In genomic region chr6:13487122-13488014, GRCh38 we compare ENCODE assay signal across 8 cellular contexts. TPM values are rescaled to one million over a fixed set of nuclear protein-coding genes. Genes with fewer than 3 reads are reported as not detected.
DNase-seq lines count a peak whose midpoint lies in the region; ATAC-seq and TF ChIP-seq lines count a peak whose summit lies in the region.

TSS of gene GFOD1 (minus strand) at chr6:13487600. CDS start at chr6:13486890, 710 bp downstream.

- no peaks in the 10 kb centered on the region for H3K36me3 ChIP-seq in DND-41 (ENCODE audit: insufficient read depth, low read length)
- no peaks in the 10 kb centered on the region for H3K36me3 ChIP-seq in KMS-11 (ENCODE audit: insufficient read depth)

- peak within 1 kb of the TSS; percentile 86 to 89 (median 88) for H3K4me3 Mint-ChIP-seq in nephron
- H3K4me3 Mint-ChIP-seq in stimulated activated naive CD8-positive, alpha-beta T cell treated with anti-CD3 and anti-CD28 coated beads, Interleukin-15, amount 100 ng/mL, for 72 hours = peak within 1 kb of the TSS; percentile 94 to 95

- H3K27ac ChIP-seq in DND-41 (ENCODE audit: low read length) (peak within 1 kb of the TSS; percentile 60), KMS-11 (peak within 1 kb of the TSS; percentile 58)

- peaks cover 4% of the 10 kb centered on the region; the same call in 1 of the 2 replicates for H3K79me2 ChIP-seq in DND-41 (ENCODE audit: insufficient read depth, low read length)
- peaks cover 12% of the 10 kb centered on the region; the same call in 1 of the 2 replicates for H3K79me2 ChIP-seq in KMS-11 (ENCODE audit: insufficient read depth, low read depth)

- peak; percentile 81 for ATAC-seq in DND-41 (ENCODE audit: insufficient read depth, low read depth)
- peak; percentile 76 for ATAC-seq in GM21737 (IDR thresholded peaks at IDR 0.05; ENCODE audit: unreplicated experiment)
- peak; percentile 85 for ATAC-seq in stimulated activated naive CD8-positive, alpha-beta T cell treated with anti-CD3 and anti-CD28 coated beads, Interleukin-15, amount 100 ng/mL, for 72 hours

- H3K36me3 Mint-ChIP-seq in nephron (ENCODE audit: low read depth) = no peaks in the 10 kb centered on the region

- H3K9me3 ChIP-seq in DND-41 (ENCODE audit: insufficient read depth, low read length, severe bottlenecking) = no peaks in the 10 kb centered on the region

- H4K20me1 ChIP-seq in DND-41 (ENCODE audit: insufficient read depth, low read length) (peaks cover 12% of the 10 kb centered on the region; the same call in 1 of the 2 replicates), KMS-11 (ENCODE audit: insufficient read depth) (no peaks in the 10 kb centered on the region)

- H3K27me3 Mint-ChIP-seq in nephron (ENCODE audit: low read depth) = peaks cover 43% of the 10 kb centered on the region
- H3K27me3 Mint-ChIP-seq in stimulated activated naive CD8-positive, alpha-beta T cell treated with anti-CD3 and anti-CD28 coated beads, Interleukin-15, amount 100 ng/mL, for 72 hours = peaks cover 8% of the 10 kb centered on the region

- peak; percentile 83 for DNase-seq in DND-41
- DNase-seq in RPMI8226 = peak; percentile 97
- DNase-seq in activated effector memory CD4-positive, alpha-beta T cell treated with Interleukin-2 at 50 U/mL for 16 hours = peak; percentile 57
- peak; percentile 79 for DNase-seq in fibroblast of the aortic adventitia (ENCODE audit: low read depth)
- peak; percentile 80 for DNase-seq in stimulated activated naive CD8-positive, alpha-beta T cell treated with anti-CD3 and anti-CD28 coated beads, Interleukin-15, amount 100 ng/mL, for 72 hours

- H3K9ac ChIP-seq in DND-41 (ENCODE audit: low read depth, low read length) = peak within 1 kb of the TSS; percentile 70
- peak within 1 kb of the TSS; percentile 57; the same call in 1 of the 2 replicates for H3K9ac ChIP-seq in KMS-11

- peaks cover 9% of the 10 kb centered on the region for H3K4me1 Mint-ChIP-seq in nephron
- peaks cover 39% of the 10 kb centered on the region for H3K4me1 Mint-ChIP-seq in stimulated activated naive CD8-positive, alpha-beta T cell treated with anti-CD3 and anti-CD28 coated beads, Interleukin-15, amount 100 ng/mL, for 72 hours

- H3K4me1 ChIP-seq in DND-41 (ENCODE audit: insufficient read depth, low read length) (peaks cover 38% of the 10 kb centered on the region), KMS-11 (ENCODE audit: low read depth, poor library complexity, severe bottlenecking) (peaks cover 11% of the 10 kb centered on the region)

- H2AFZ ChIP-seq in DND-41 (ENCODE audit: low read depth, low read length) (peak within 1 kb of the TSS; percentile 94), KMS-11 (ENCODE audit: low read depth) (peak within 1 kb of the TSS; percentile 99)

- H3K27me3 ChIP-seq in DND-41 (ENCODE audit: insufficient read depth, low read length, poor library complexity) = peaks cover 8% of the 10 kb centered on the region
- no peaks in the 10 kb centered on the region for H3K27me3 ChIP-seq in KMS-11 (ENCODE audit: insufficient read depth, low read depth)

- H3K27ac Mint-ChIP-seq in nephron = peak within 1 kb of the TSS in 1 of 3 experiments; percentile 19
- peak within 1 kb of the TSS in 1 of 2 donors; percentile 93 for H3K27ac Mint-ChIP-seq in stimulated activated naive CD8-positive, alpha-beta T cell treated with anti-CD3 and anti-CD28 coated beads, Interleukin-15, amount 100 ng/mL, for 72 hours

- peak within 1 kb of the TSS; percentile 99 for H3K4me2 ChIP-seq in DND-41 (ENCODE audit: insufficient read depth, low read length)
- peak within 1 kb of the TSS; percentile 100 for H3K4me2 ChIP-seq in KMS-11

- TF ChIP-seq CTCF in DND-41 (IDR thresholded peaks at IDR 0.05; ENCODE audit: borderline replicate concordance, extremely low read depth, low read length, poor library complexity, severe bottlenecking) = peak; percentile 21
- no peak for TF ChIP-seq CTCF in KMS-11 (conservative IDR thresholded peaks at IDR 0.05; ENCODE audit: low read depth, low read length)
- TF ChIP-seq CTCF in fibroblast of the aortic adventitia (IDR thresholded peaks at IDR 0.05; ENCODE audit: insufficient read depth, low read length) = peak; percentile 33
- peak; percentile 35 to 42 (median 38) for TF ChIP-seq CTCF in nephron (IDR thresholded peaks at IDR 0.05; ENCODE audit: unreplicated experiment in 3 of 3)

- no peaks in the 10 kb centered on the region for H3K9me3 Mint-ChIP-seq in nephron
- H3K9me3 Mint-ChIP-seq in stimulated activated naive CD8-positive, alpha-beta T cell treated with anti-CD3 and anti-CD28 coated beads, Interleukin-15, amount 100 ng/mL, for 72 hours = no peaks in the 10 kb centered on the region

- peak within 1 kb of the TSS; percentile 61 to 92 for H3K4me3 ChIP-seq in DND-41 (ENCODE audit: low read depth in 1 of 2, low read length in 2 of 2)
- no peak within 1 kb of the TSS for H3K4me3 ChIP-seq in KMS-11 (IDR thresholded peaks at IDR 0.05; ENCODE audit: insufficient read depth, low read depth, low read length)
- peak within 1 kb of the TSS; percentile 76 for H3K4me3 ChIP-seq in fibroblast of the aortic adventitia (ENCODE audit: low read depth, low read length)

RNA-seq across cellular contexts. Expression of gene GFOD1, which starts in this region (rescaled TPM):
- total RNA-seq in fibroblast of the aortic adventitia (ENCODE audit: low replicate concordance) = 2.6 and 3.0 TPM in 2 replicates
